8 cellular contexts compared by ENCODE assay signal in genomic region chr18:903703-904102, GRCh38. TPM values are rescaled to one million over a fixed set of nuclear protein-coding genes. Genes with fewer than 3 reads are reported as not detected.
A peak's percentile ranks its signal among the peaks of the same experiment; 100 is the strongest.
DNase-seq lines count a peak whose midpoint lies in the region; ATAC-seq, FAIRE-seq and TF ChIP-seq lines count a peak whose summit lies in the region.

No MANE protein-coding gene starts in this region.

- H3F3A ChIP-seq in GM23338 (replicated peaks; ENCODE audit: low read depth) = 0 out of 2 replicates have a peak, but pooled peaks cover 12% of the 10 kb centered on the region

- intact Hi-C loops in GM12878 (cut with micrococcal nuclease; ENCODE audit: unreplicated experiment) = no loop called here
- intact Hi-C loops in ascending aorta (cut with DNase I) = loop anchor here (5.0 kb wide), 1 partner anchor 59 kb away; no protein-coding TSS in a partner anchor

- peaks cover 3% of the 10 kb centered on the region; the same call in 1 of the 3 replicates for H3K9me3 Mint-ChIP-seq in GM23338
- H3K9me3 Mint-ChIP-seq in osteocyte (ENCODE audit: unreplicated experiment) = no peaks in the 10 kb centered on the region

- FAIRE-seq in GM12878 (lab: Jason Lieb, UNC) = no peak

- 27% methylated on average over 11 of the region's 11 CpGs for WGBS in GM12878 (ENCODE audit: insufficient coverage, insufficient replicate concordance, low lambda C conversion rate, missing lambda C conversion rate)

- no peaks in the 10 kb centered on the region; the same call in 2 of the 3 replicates for H3K36me3 Mint-ChIP-seq in GM23338 (ENCODE audit: low read depth)
- peaks cover 2% of the 10 kb centered on the region for H3K36me3 Mint-ChIP-seq in osteocyte (ENCODE audit: unreplicated experiment)

- H3K4me3 ChIP-seq in GM23338 (no peak overlapping the region; the same call in 1 of the 2 replicates), GM12878 (no peak overlapping the region), ascending aorta (no peak overlapping the region)

- CTCF ChIA-PET in GM12878 (lab: Yijun Ruan, JAX) = no interaction called here

- H3K27ac ChIP-seq in GM23338 (ENCODE audit: low read depth) (no peak overlapping the region), GM12878 (ENCODE audit: control insufficient read depth, insufficient read depth) (no peak overlapping the region), ascending aorta (no peak overlapping the region)

- H3K4me3 Mint-ChIP-seq in GM23338 = peak overlapping the region; percentile 38; the same call in 2 of the 3 replicates
- no peak overlapping the region for H3K4me3 Mint-ChIP-seq in osteocyte (ENCODE audit: unreplicated experiment)

- no peaks in the 10 kb centered on the region; the same call in 2 of the 3 replicates for H3K9me3 ChIP-seq in GM12878 (replicated peaks; ENCODE audit: control insufficient read depth, insufficient read depth, low read length)
- no peaks in the 10 kb centered on the region for H3K9me3 ChIP-seq in ascending aorta

- TF ChIP-seq CTCF in GM23338 (conservative IDR thresholded peaks at IDR 0.05; ENCODE audit: low read depth in 2 of 2) (no peak), GM12878 (IDR thresholded peaks at IDR 0.05 in 2 of 3, conservative IDR thresholded peaks at IDR 0.05 in 1 of 3; ENCODE audit: control insufficient read depth in 2 of 3, extremely low read depth in 1 of 3, insufficient read depth in 1 of 3, low read depth in 3 of 3, low read length in 3 of 3) (no peak), osteocyte (IDR thresholded peaks at IDR 0.05) (no peak), ascending aorta (IDR thresholded peaks at IDR 0.05) (no peak)

- H3K4me2 ChIP-seq in GM23338 (peak overlapping the region; percentile 97), GM12878 (ENCODE audit: control insufficient read depth, insufficient read depth) (no peak overlapping the region)

- no peaks in the 10 kb centered on the region for H3K36me3 ChIP-seq in GM23338 (ENCODE audit: insufficient read depth)
- no peaks in the 10 kb centered on the region for H3K36me3 ChIP-seq in GM12878 (ENCODE audit: control insufficient read depth in 2 of 2, insufficient read depth in 2 of 2, low read length in 1 of 2)
- H3K36me3 ChIP-seq in ascending aorta = no peaks in the 10 kb centered on the region

- peaks cover 21% of the 10 kb centered on the region for H3K4me1 Mint-ChIP-seq in GM23338
- H3K4me1 Mint-ChIP-seq in osteocyte (ENCODE audit: unreplicated experiment) = peaks cover 31% of the 10 kb centered on the region

- peaks cover 91% of the 10 kb centered on the region for H3K27me3 ChIP-seq in GM23338 (ENCODE audit: insufficient read depth)
- H3K27me3 ChIP-seq in GM12878 (replicated peaks in 1 of 2; ENCODE audit: control insufficient read depth in 2 of 2, insufficient read depth in 2 of 2, low read length in 1 of 2) = peaks cover 2 to 4% of the 10 kb centered on the region in 2 experiments
- H3K27me3 ChIP-seq in ascending aorta = peaks cover 43% of the 10 kb centered on the region

- no peaks in the 10 kb centered on the region for H3K9me2 ChIP-seq in GM23338 (ENCODE audit: insufficient read depth)

- no peak overlapping the region for H3K9ac ChIP-seq in GM12878 (ENCODE audit: control insufficient read depth, insufficient read depth, low read length)

- no peak overlapping the region for H2AFZ ChIP-seq in GM23338
- H2AFZ ChIP-seq in GM12878 (ENCODE audit: control insufficient read depth, low read depth, low read length) = no peak overlapping the region

- POLR2A ChIA-PET in GM12878 (lab: Charles Lee) = no interaction called here

- peaks cover 20% of the 10 kb centered on the region for H3K4me1 ChIP-seq in GM23338 (ENCODE audit: insufficient read depth)
- no peaks in the 10 kb centered on the region for H3K4me1 ChIP-seq in GM12878 (ENCODE audit: control insufficient read depth, insufficient read depth, low read length)
- peaks cover 22 to 27% of the 10 kb centered on the region in 2 donors for H3K4me1 ChIP-seq in ascending aorta

- TF ChIP-seq EP300 in GM12878 (IDR thresholded peaks at IDR 0.05; ENCODE audit: borderline replicate concordance in 1 of 2, control insufficient read depth in 1 of 2, low read depth in 2 of 2, low read length in 2 of 2) = no peak

- TF ChIP-seq POLR2A in GM12878 (IDR thresholded peaks at IDR 0.05; ENCODE audit: low read depth, low read length) = no peak

- SMC1A ChIA-PET in GM12878 (lab: Charles Lee; ENCODE audit: uncharacterized antibody, unreplicated experiment) = no interaction called here

- peak; percentile 83 for DNase-seq in GM23338 (ENCODE audit: low spot score)
- DNase-seq in NOMO-1 treated with DMSO at 0.1 percent for 48 hours (lab: John Stamatoyannopoulos, UW; ENCODE audit: unreplicated experiment) = peak; percentile 16
- DNase-seq in GM12878 (ENCODE audit: low read depth, low spot score) = no peak
- DNase-seq in medulla oblongata (ENCODE audit: extremely low spot score) = peak; percentile 39
- DNase-seq in putamen (ENCODE audit: low spot score) = no peak
- DNase-seq in osteocyte (ENCODE audit: extremely low spot score, unreplicated experiment) = no peak
- DNase-seq in ascending aorta (ENCODE audit: low spot score in 2 of 2) = no peak
- DNase-seq in NCI-H1417 (lab: John Stamatoyannopoulos, UW) = no peak

- H4K20me1 ChIP-seq in GM23338 (replicated peaks; ENCODE audit: insufficient read depth) (peaks cover 13% of the 10 kb centered on the region), GM12878 (ENCODE audit: control insufficient read depth, insufficient read depth) (no peaks in the 10 kb centered on the region)

- TF ChIP-seq RAD21 in GM12878 (IDR thresholded peaks at IDR 0.05; ENCODE audit: insufficient read depth, low read depth, low read length) = no peak

- in situ Hi-C loops in GM12878 (cut with MboI) = no loop called here

- H3K27ac Mint-ChIP-seq in GM23338 (no peak overlapping the region), osteocyte (ENCODE audit: unreplicated experiment) (no peak overlapping the region)

- BruUV-seq in GM12878 (replicated peaks; lab: Mats Ljungman, UMichigan) = no TSS peak

- H3K79me2 ChIP-seq in GM23338 (replicated peaks; ENCODE audit: insufficient read depth) = no peaks in the 10 kb centered on the region
- H3K79me2 ChIP-seq in GM12878 (ENCODE audit: control insufficient read depth, insufficient read depth, low read length) = no peaks in the 10 kb centered on the region

- ATAC-seq in GM23338 (peak; percentile 5; the same call in 1 of the 3 replicates), GM12878 (no peak)

- RAD21 ChIA-PET in GM12878 (lab: Charles Lee; ENCODE audit: unreplicated experiment) = no interaction called here

- peaks cover 75% of the 10 kb centered on the region for H3K27me3 Mint-ChIP-seq in GM23338 (ENCODE audit: insufficient read depth, low read depth, poor library complexity)
- H3K27me3 Mint-ChIP-seq in osteocyte (ENCODE audit: unreplicated experiment) = peaks cover 77% of the 10 kb centered on the region

TF ChIP-seq in GM12878, 131 proteins besides CTCF, POLR2A, EP300 and RAD21 (continues in another document):
- peak; percentile 92 for TF ChIP-seq REST (IDR thresholded peaks at IDR 0.05; ENCODE audit: low read depth, low read length)
- TF ChIP-seq NBN (IDR thresholded peaks at IDR 0.05) = no peak

RNA-seq across cellular contexts. Expression of gene ADCYAP1, which starts 1.0 kb away (rescaled TPM):
- not detected in 2 replicates for total RNA-seq in GM23338 (2014; rRNA removed; shearing (Covaris generic))
- polyA plus RNA-seq in GM23338 (2016; fragmentation: Nextera tagmentation; extraction: Ambion mirVana) (0.09 TPM in 1 of 2 replicates, not detected in the other), GM12878 (2011; rRNA removed) (not detected in 2 replicates), GM12878 (2014; fragmentation: Illumina TruSeq; extraction: Trizol) (not detected in 2 replicates), GM12878 (2014; fragmentation: Nextera tagmentation; extraction: Ambion mirVana) (under 1 TPM in 1 of 2 experiments, not detected in 1; 0.02 TPM), GM12878 (2014; rRNA removed) (not detected in 2 replicates), GM12878 (2016; fragmentation: Nextera tagmentation; extraction: Ambion mirVana) (not detected)
- total RNA-seq in GM12878 (2013; cell fraction: nucleolus; rRNA removed) = not detected in 2 replicates
- total RNA-seq in GM12878 (2014; rRNA removed) (not detected in 2 replicates), GM12878 (2014; rRNA removed; fragmentation: Illumina TruSeq; extraction: Trizol) (not detected in 2 replicates), GM12878 (2021) (not detected in 2 replicates), osteocyte (not detected in 2 replicates), ascending aorta (not detected)
- not detected for polyA plus RNA-seq in GM12878 (2011; ENCODE audit: low read depth)
- polyA plus RNA-seq in GM12878 (2011; cell fraction: cytosol; rRNA removed) = not detected in 2 replicates
- not detected in 2 replicates for polyA plus RNA-seq in GM12878 (2011; cell fraction: nucleus; rRNA removed)
- not detected in 2 replicates for polyA plus RNA-seq in GM12878 (2012)
- not detected in 2 replicates for polyA minus RNA-seq in GM12878 (2011; rRNA and poly(A)+ RNA removed)
- polyA minus RNA-seq in GM12878 (2011; cell fraction: cytosol; rRNA and poly(A)+ RNA removed) = not detected in 2 replicates
- not detected in 2 replicates for polyA minus RNA-seq in GM12878 (2011; cell fraction: nucleus; rRNA and poly(A)+ RNA removed)

Comparison
In these comparisons a context has a peak if more than half of its experiments do, and no peak if none do; other contexts are left out.
1. DNase-seq: peak in GM23338 (single experiment), NOMO-1 treated with DMSO at 0.1 percent for 48 hours (single experiment) and medulla oblongata (single experiment); none in GM12878 (single experiment), putamen (single experiment), osteocyte (single experiment), ascending aorta (0 of 2) and NCI-H1417 (0 of 3).